Comparison of ENCODE assay signal across 14 cellular contexts in genomic region chr12:124866195-124866882, GRCh38. TPM values are rescaled to one million over a fixed set of nuclear protein-coding genes. Genes with fewer than 3 reads are reported as not detected.
DNase-seq lines count a peak whose midpoint lies in the region; ATAC-seq, FAIRE-seq and TF ChIP-seq lines count a peak whose summit lies in the region.
"Had no signal": no experiment of that assay in that cellular context is flagged by ENCODE, and none has a peak within 500 bp of the region (broad histone marks: within the 10 kb centered on the region; RNA-seq: fewer than 3 reads in every experiment).

No MANE protein-coding gene starts in this region.

- no peaks in the 10 kb centered on the region; a peak in 1 of 5 replicates for H3K27me3 ChIP-seq in HepG2 (ENCODE audit: control insufficient read depth in 1 of 2, insufficient read depth in 2 of 2, low read length in 2 of 2)
- no peaks in the 10 kb centered on the region for H3K27me3 ChIP-seq in right lobe of liver

- H3K36me3 Mint-ChIP-seq in dendritic cell treated with granulocyte-macrophage colony-stimulating factor and Interleukin-4, amounts not matched to agents 40 ng/mL and 50 ng/mL, for 4 days (ENCODE audit: low read depth): peaks cover 28% of the 10 kb centered on the region

- CTCF ChIA-PET in HepG2 (lab: Yijun Ruan, JAX; ENCODE audit: low intra/inter-chr PET ratio, low total read pairs): no interaction called here

- intact Hi-C loops in HepG2 (cut with micrococcal nuclease; ENCODE audit: unreplicated experiment): no loop called here
- intact Hi-C loops in right lobe of liver (cut with DNase I): no loop called here
- intact Hi-C loops in dendritic cell treated with granulocyte-macrophage colony-stimulating factor and Interleukin-4, amounts not matched to agents 40 ng/mL and 50 ng/mL, for 4 days (cut with micrococcal nuclease): no loop called here

- FAIRE-seq in HepG2 (lab: Jason Lieb, UNC): no peak

- H3K4me1 ChIP-seq in HepG2 (ENCODE audit: insufficient read depth, low read length) (peaks cover 76% of the 10 kb centered on the region), right lobe of liver (peaks cover 0 to 30% (median 12%) of the 10 kb centered on the region in 4 donors)

- H3K4me3 ChIP-seq in HepG2 (replicated peaks in 1 of 3; ENCODE audit: insufficient read depth in 1 of 3, low read depth in 2 of 3, low read length in 3 of 3) (no peak overlapping the region), right lobe of liver (no peak overlapping the region)
- H3K4me3 ChIP-seq: HAP-1 had no signal

- no peak overlapping the region for H3K9ac ChIP-seq in HepG2 (ENCODE audit: insufficient read depth, low read depth, low read length)
- H3K9ac ChIP-seq: SK-N-SH had no signal

- H4K20me1 ChIP-seq in HepG2 (ENCODE audit: insufficient read depth, low read length): no peaks in the 10 kb centered on the region

- no peak overlapping the region for H3K4me2 ChIP-seq in HepG2 (ENCODE audit: low read depth, low read length)
- H3K4me2 ChIP-seq: SK-N-SH had no signal

- H3K4me3 Mint-ChIP-seq in dendritic cell treated with granulocyte-macrophage colony-stimulating factor and Interleukin-4, amounts not matched to agents 40 ng/mL and 50 ng/mL, for 4 days: no peak overlapping the region

- TF ChIP-seq EP300 in HepG2 (IDR thresholded peaks at IDR 0.05; ENCODE audit: low read depth in 2 of 2, low read length in 2 of 2) (no peak), HepG2 (CRISPR knock-in tag; IDR thresholded peaks at IDR 0.05; ENCODE audit: borderline replicate concordance) (no peak)

- H3K79me2 ChIP-seq in HepG2 (ENCODE audit: insufficient read depth, low read length): peaks cover 23% of the 10 kb centered on the region

- DNase-seq in HepG2 (ENCODE audit: low spot score) (no peak), right lobe of liver (no peak), SK-N-DZ (ENCODE audit: low spot score) (peak; percentile 58), NCI-H1417 treated with DMSO at 0.1 percent for 48 hours (lab: John Stamatoyannopoulos, UW) (no peak), SIG-M5 treated with dmso at 0.1 percent for 504 hours (lab: John Stamatoyannopoulos, UW; ENCODE audit: unreplicated experiment) (no peak), globus pallidus (ENCODE audit: low spot score) (no peak)
- DNase-seq: CD8-positive, alpha-beta memory T cell; NCI-H1092 treated with DMSO at 0.1 percent for 48 hours; NCI-H187; NCI-H446; SK-N-SH had no signal

- peaks cover 75% of the 10 kb centered on the region for H3K4me1 Mint-ChIP-seq in dendritic cell treated with granulocyte-macrophage colony-stimulating factor and Interleukin-4, amounts not matched to agents 40 ng/mL and 50 ng/mL, for 4 days (ENCODE audit: low read depth)

- no peak overlapping the region for H3K27ac ChIP-seq in HepG2 (ENCODE audit: extremely low read length, insufficient read depth, low read length)
- H3K27ac ChIP-seq in right lobe of liver: peak overlapping the region in 1 of 3 donors; percentile 39

- WGBS in HepG2 (ENCODE audit: low lambda C conversion rate): 76% methylated on average over 10 of the region's 10 CpGs
- WGBS in right lobe of liver (ENCODE audit: insufficient coverage, low coverage, low lambda C conversion rate, missing lambda C conversion rate): 69% methylated on average over 10 of the region's 10 CpGs

- no peak overlapping the region for H2AFZ ChIP-seq in HepG2 (ENCODE audit: low read length)

- peaks cover 3% of the 10 kb centered on the region for H3K27me3 Mint-ChIP-seq in dendritic cell treated with granulocyte-macrophage colony-stimulating factor and Interleukin-4, amounts not matched to agents 40 ng/mL and 50 ng/mL, for 4 days

- BruUV-seq in HepG2 (replicated peaks; lab: Mats Ljungman, UMichigan): no TSS peak

- TF ChIP-seq CTCF in HepG2 (CRISPR knock-in tag; IDR thresholded peaks at IDR 0.05) (no peak), right lobe of liver (IDR thresholded peaks at IDR 0.05) (no peak)

- H3K9me3 Mint-ChIP-seq in dendritic cell treated with granulocyte-macrophage colony-stimulating factor and Interleukin-4, amounts not matched to agents 40 ng/mL and 50 ng/mL, for 4 days: no peaks in the 10 kb centered on the region
- H3K9me3 Mint-ChIP-seq: CD8-positive, alpha-beta memory T cell had no signal

- TF ChIP-seq POLR2A in HepG2 (IDR thresholded peaks at IDR 0.05; ENCODE audit: insufficient read depth in 1 of 2, low read depth in 2 of 2, low read length in 2 of 2): no peak
- TF ChIP-seq POLR2A in right lobe of liver (IDR thresholded peaks at IDR 0.05): no peak

- in situ Hi-C loops in HepG2 (cut with HindIII; ENCODE audit: extremely low pct_ligation_motif_present, low pct_unique_long_range_greater_than_20kb): no loop called here

- H3K36me3 ChIP-seq in HepG2 (replicated peaks in 1 of 2; ENCODE audit: control insufficient read depth in 1 of 2, insufficient read depth in 2 of 2, low read length in 2 of 2) (peaks cover 0 to 6% of the 10 kb centered on the region in 2 experiments; a peak in 1 of 5 replicates), right lobe of liver (no peaks in the 10 kb centered on the region)

- ATAC-seq in HepG2 (no peak), right lobe of liver (no peak), HG02571 (IDR thresholded peaks at IDR 0.05; ENCODE audit: unreplicated experiment) (no peak)

- no peaks in the 10 kb centered on the region for H3K9me3 ChIP-seq in HepG2 (ENCODE audit: low read length)
- H3K9me3 ChIP-seq in right lobe of liver: no peaks in the 10 kb centered on the region
- H3K9me3 ChIP-seq: SK-N-SH had no signal

- POLR2A ChIA-PET in HepG2 (lab: Yijun Ruan, JAX): no interaction called here

- TF ChIP-seq RAD21 in HepG2 (CRISPR knock-in tag; IDR thresholded peaks at IDR 0.05): no peak

- peak overlapping the region; percentile 97 for H3K27ac Mint-ChIP-seq in dendritic cell treated with granulocyte-macrophage colony-stimulating factor and Interleukin-4, amounts not matched to agents 40 ng/mL and 50 ng/mL, for 4 days

TF ChIP-seq in HepG2, 621 proteins besides CTCF, POLR2A, EP300 and RAD21 (continues in another document):
- TF ChIP-seq ZNF674 (CRISPR knock-in tag; IDR thresholded peaks at IDR 0.05; ENCODE audit: low read depth) (no peak), SP1 (IDR thresholded peaks at IDR 0.05) (no peak), SP1 (CRISPR knock-in tag; IDR thresholded peaks at IDR 0.05) (no peak)

RNA-seq across cellular contexts. Expression of gene SCARB1, which starts 2.7 kb away (rescaled TPM):
- total RNA-seq in HepG2 (2016; rRNA removed; fragmentation: Illumina TruSeq; extraction: Trizol) (33.2 and 63.4 TPM in 2 replicates), right lobe of liver (100 to 1,000 TPM; 128 to 359 (median 214) TPM)
- 10.1 and 11.6 TPM in 2 replicates for total RNA-seq in HepG2 (2016; cell fraction: cytosol; rRNA removed; fragmentation: Illumina TruSeq; extraction: Trizol; ENCODE audit: low read depth)
- 24.7 and 65.3 TPM in 2 replicates for total RNA-seq in HepG2 (2016; cell fraction: insoluble cytoplasmic fraction; rRNA removed; fragmentation: Illumina TruSeq; extraction: Trizol)
- total RNA-seq in HepG2 (2016; cell fraction: membrane; rRNA removed; fragmentation: Illumina TruSeq; extraction: Trizol): 32.7 and 33.2 TPM in 2 replicates
- total RNA-seq in HepG2 (2016; cell fraction: nucleus; rRNA removed; fragmentation: Illumina TruSeq; extraction: Trizol): 82.8 and 99.0 TPM in 2 replicates
- polyA plus RNA-seq in HepG2 (2011; rRNA removed): 160 and 189 TPM in 2 replicates
- polyA plus RNA-seq in HepG2 (2011; cell fraction: cytosol; rRNA removed): 208 and 213 TPM in 2 replicates
- polyA plus RNA-seq in HepG2 (2011; cell fraction: nucleus; rRNA removed): 869 and 1,053 TPM in 2 replicates
- 214 and 253 TPM in 2 replicates for polyA plus RNA-seq in HepG2 (2012)
- polyA plus RNA-seq in HepG2 (2016; cell fraction: cytosol; fragmentation: Illumina TruSeq; extraction: Trizol; ENCODE audit: low read depth): 18.1 and 20.1 TPM in 2 replicates
- polyA plus RNA-seq in HepG2 (2016; cell fraction: insoluble cytoplasmic fraction; fragmentation: Illumina TruSeq; extraction: Trizol; ENCODE audit: low read depth): 42.8 and 60.7 TPM in 2 replicates
- polyA plus RNA-seq in HepG2 (2016; cell fraction: membrane; fragmentation: Illumina TruSeq; extraction: Trizol; ENCODE audit: low read depth): 42.2 and 44.0 TPM in 2 replicates
- polyA plus RNA-seq in HepG2 (2016; cell fraction: nucleus; fragmentation: Illumina TruSeq; extraction: Trizol; ENCODE audit: insufficient read depth, low read depth): 235 and 236 TPM in 2 replicates
- 104 and 367 TPM in 2 replicates for polyA minus RNA-seq in HepG2 (2011; rRNA and poly(A)+ RNA removed; ENCODE audit: low replicate concordance)
- polyA minus RNA-seq in HepG2 (2011; cell fraction: cytosol; rRNA and poly(A)+ RNA removed): 143 and 183 TPM in 2 replicates
- 104 and 119 TPM in 2 replicates for polyA minus RNA-seq in HepG2 (2011; cell fraction: nucleus; rRNA and poly(A)+ RNA removed)
- 24.3 and 28.7 TPM in 2 replicates for polyA plus RNA-seq in SK-N-DZ (2014; cell fraction: cytosol; rRNA removed)
- 39.8 and 51.1 TPM in 2 replicates for polyA plus RNA-seq in SK-N-DZ (2014; cell fraction: nucleus; rRNA removed)

RNA-seq across cellular contexts. Expression of gene UBC, which starts 48.1 kb away (rescaled TPM):
- total RNA-seq in HepG2 (2016; rRNA removed; fragmentation: Illumina TruSeq; extraction: Trizol) (805 and 1,167 TPM in 2 replicates), right lobe of liver (1,000 to 10,000 TPM in 1 of 6 experiments, 100 to 1,000 TPM in 5; 390 to 1,023 (median 604) TPM)
- 330 and 384 TPM in 2 replicates for total RNA-seq in HepG2 (2016; cell fraction: cytosol; rRNA removed; fragmentation: Illumina TruSeq; extraction: Trizol; ENCODE audit: low read depth)
- total RNA-seq in HepG2 (2016; cell fraction: insoluble cytoplasmic fraction; rRNA removed; fragmentation: Illumina TruSeq; extraction: Trizol): 802 and 1,160 TPM in 2 replicates
- 388 and 438 TPM in 2 replicates for total RNA-seq in HepG2 (2016; cell fraction: membrane; rRNA removed; fragmentation: Illumina TruSeq; extraction: Trizol)
- total RNA-seq in HepG2 (2016; cell fraction: nucleus; rRNA removed; fragmentation: Illumina TruSeq; extraction: Trizol): 473 and 495 TPM in 2 replicates
- 1,432 and 1,529 TPM in 2 replicates for polyA plus RNA-seq in HepG2 (2011; rRNA removed)
- 1,350 and 1,708 TPM in 2 replicates for polyA plus RNA-seq in HepG2 (2011; cell fraction: cytosol; rRNA removed)
- 541 and 721 TPM in 2 replicates for polyA plus RNA-seq in HepG2 (2011; cell fraction: nucleus; rRNA removed)
- polyA plus RNA-seq in HepG2 (2012): 920 and 1,315 TPM in 2 replicates
- polyA plus RNA-seq in HepG2 (2016; cell fraction: cytosol; fragmentation: Illumina TruSeq; extraction: Trizol; ENCODE audit: low read depth): 299 and 343 TPM in 2 replicates
- polyA plus RNA-seq in HepG2 (2016; cell fraction: insoluble cytoplasmic fraction; fragmentation: Illumina TruSeq; extraction: Trizol; ENCODE audit: low read depth): 1,055 and 1,063 TPM in 2 replicates
- 279 and 340 TPM in 2 replicates for polyA plus RNA-seq in HepG2 (2016; cell fraction: membrane; fragmentation: Illumina TruSeq; extraction: Trizol; ENCODE audit: low read depth)
- 688 and 691 TPM in 2 replicates for polyA plus RNA-seq in HepG2 (2016; cell fraction: nucleus; fragmentation: Illumina TruSeq; extraction: Trizol; ENCODE audit: insufficient read depth, low read depth)
- polyA minus RNA-seq in HepG2 (2011; rRNA and poly(A)+ RNA removed; ENCODE audit: low replicate concordance): 531 and 665 TPM in 2 replicates
- polyA minus RNA-seq in HepG2 (2011; cell fraction: cytosol; rRNA and poly(A)+ RNA removed): 412 and 617 TPM in 2 replicates
- 99.5 and 162 TPM in 2 replicates for polyA minus RNA-seq in HepG2 (2011; cell fraction: nucleus; rRNA and poly(A)+ RNA removed)
- polyA plus RNA-seq in SK-N-DZ (2014; cell fraction: cytosol; rRNA removed): 942 and 1,012 TPM in 2 replicates
- polyA plus RNA-seq in SK-N-DZ (2014; cell fraction: nucleus; rRNA removed): 520 and 534 TPM in 2 replicates
